Comparison of ENCODE assay signal across 26 cellular contexts in genomic region chr1:246068113-246068512, GRCh38.
"Had no signal": no experiment of that assay in that cellular context is flagged by ENCODE, and none has a peak within 500 bp of the region (broad histone marks: within the 10 kb centered on the region; RNA-seq: fewer than 3 reads in every experiment).

No MANE protein-coding gene starts in this region.

- H3K27me3 Mint-ChIP-seq: activated CD4-positive, alpha-beta T cell treated with anti-CD3 and anti-CD28 coated beads, Interleukin-2, amount 10 ng/mL, durations not matched to agents 24 days and 14 days; activated naive CD8-positive, alpha-beta T cell; brain; naive thymus-derived CD4-positive, alpha-beta T cell had no signal

- H3K4me3 ChIP-seq: coronary artery, heart left ventricle, mucosa of descending colon, prostate gland, stomach, testis, upper lobe of left lung had no signal

- H3K27me3 ChIP-seq: heart left ventricle, stomach, testis, upper lobe of left lung had no signal

- H3K9me3 ChIP-seq: heart left ventricle, mucosa of descending colon, prostate gland, stomach, testis, upper lobe of left lung had no signal

- H3K36me3 ChIP-seq: heart left ventricle, prostate gland, stomach, upper lobe of left lung had no signal

- H3K27ac ChIP-seq: coronary artery, heart left ventricle, prostate gland, stomach, testis, upper lobe of left lung had no signal

- H3K4me1 ChIP-seq: prostate gland, stomach, testis, upper lobe of left lung had no signal

- H3K4me3 Mint-ChIP-seq: activated CD4-positive, alpha-beta T cell treated with anti-CD3 and anti-CD28 coated beads, Interleukin-2, amount 10 ng/mL, durations not matched to agents 24 days and 14 days; activated CD8-positive, alpha-beta T cell treated with anti-CD3 and anti-CD28 coated beads, Interleukin-2, amount 10 ng/mL, durations not matched to agents 7 days and 5 days; activated naive CD8-positive, alpha-beta T cell; T-helper 1 cell treated with Interleukin-12 subunit alpha and Interleukin-12 subunit beta and Interleukin-4 antibody, amounts not matched to agents 30 μg/mL and 1 μg/mL, for 36 hours had no signal

- H3K9me3 Mint-ChIP-seq: activated CD4-positive, alpha-beta T cell treated with anti-CD3 and anti-CD28 coated beads, Interleukin-2, amount 10 ng/mL, durations not matched to agents 24 days and 14 days; brain; T-helper 1 cell treated with Interleukin-12 subunit alpha and Interleukin-12 subunit beta and Interleukin-4 antibody, amounts not matched to agents 30 μg/mL and 1 μg/mL, for 36 hours had no signal

- ATAC-seq: activated CD8-positive, alpha-beta T cell treated with anti-CD3 and anti-CD28 coated beads, Interleukin-2, amount 10 ng/mL, durations not matched to agents 7 days and 5 days; left lobe of liver; naive thymus-derived CD4-positive, alpha-beta T cell; right cardiac atrium had no signal

- H3K27ac Mint-ChIP-seq: activated CD4-positive, alpha-beta T cell treated with anti-CD3 and anti-CD28 coated beads, Interleukin-2, amount 10 ng/mL, durations not matched to agents 24 days and 14 days; activated CD8-positive, alpha-beta T cell treated with anti-CD3 and anti-CD28 coated beads, Interleukin-2, amount 10 ng/mL, durations not matched to agents 7 days and 5 days; activated naive CD8-positive, alpha-beta T cell; T-helper 1 cell treated with Interleukin-12 subunit alpha and Interleukin-12 subunit beta and Interleukin-4 antibody, amounts not matched to agents 30 μg/mL and 1 μg/mL, for 36 hours had no signal

- DNase-seq: activated CD4-positive, alpha-beta T cell treated with anti-CD3 and anti-CD28 coated beads, Interleukin-2, amount 10 ng/mL, durations not matched to agents 24 days and 14 days; activated CD4-positive, CD25-positive, alpha-beta regulatory T cell; activated CD8-positive, alpha-beta memory T cell treated with anti-CD3 and anti-CD28 coated beads, Interleukin-2, amount 50 U/mL, for 4 hours; activated effector memory CD4-positive, alpha-beta T cell treated with anti-CD3 and anti-CD28 coated beads, Interleukin-2, amount 50 U/mL, for 16 hours; activated T-cell treated with anti-CD3 and anti-CD28 coated beads, Interleukin-2, amount 50 U/mL, for 48 hours; amniotic stem cell; central memory CD4-positive, alpha-beta T cell; effector CD4-positive, alpha-beta T cell; heart left ventricle; naive thymus-derived CD4-positive, alpha-beta T cell; nucleus accumbens; right cardiac atrium; small intestine; stimulated activated CD4-positive, alpha-beta T cell treated with anti-CD3 and anti-CD28 coated beads, Interleukin-4, amount 100 ng/mL, for 4 hours; stimulated activated CD8-positive, alpha-beta memory T cell treated with anti-CD3 and anti-CD28 coated beads, Interleukin-4, amount 100 ng/mL, for 48 hours; stomach; testis; upper lobe of left lung had no signal

- H3K36me3 Mint-ChIP-seq: brain had no signal
